In genomic region chr17:65219124-65219523, GRCh38 we compare ENCODE assay signal across 17 cellular contexts.
DNase-seq lines count a peak whose midpoint lies in the region; ATAC-seq and TF ChIP-seq lines count a peak whose summit lies in the region.
"Had no signal": no experiment of that assay in that cellular context is flagged by ENCODE, and none has a peak within 500 bp of the region (broad histone marks: within the 10 kb centered on the region; RNA-seq: fewer than 3 reads in every experiment).

No MANE protein-coding gene starts in this region.

- in situ Hi-C loops in GM13976 (cut with MboI; ENCODE audit: low sequenced_read_pairs, unreplicated experiment): no loop called here

- H3K4me3 ChIP-seq in SK-N-SH (ENCODE audit: low read depth in 2 of 2, low read length in 1 of 2) (no peak overlapping the region), foreskin fibroblast (ENCODE audit: low read depth in 1 of 2, low read length in 2 of 2) (no peak overlapping the region)
- H3K4me3 ChIP-seq: HAP-1, transverse colon had no signal

- TF ChIP-seq CTCF in GM13976 (IDR thresholded peaks at IDR 0.05; ENCODE audit: borderline replicate concordance, control extremely low read depth, extremely low read depth, insufficient read depth, missing control alignments) (peak; percentile 14), SK-N-SH (IDR thresholded peaks at IDR 0.05) (peak; percentile 42), foreskin fibroblast (IDR thresholded peaks at IDR 0.05; ENCODE audit: low read depth, low read length) (peak; percentile 18)

- DNase-seq in DMS 273 (lab: John Stamatoyannopoulos, UW; ENCODE audit: unreplicated experiment) (peak; percentile 20), DMS 273 treated with DMSO at 0.1 percent for 48 hours (lab: John Stamatoyannopoulos, UW) (no peak), GM13976 (ENCODE audit: low spot score) (no peak), SK-N-SH (no peak), foreskin fibroblast (peak in 1 of 2 donors; percentile 22), NCI-H774 (lab: John Stamatoyannopoulos, UW) (no peak)
- DNase-seq: activated CD4-positive, alpha-beta T cell treated with anti-CD3 and anti-CD28 coated beads, Interleukin-2, amount 50 U/mL, for 1 hour; activated effector memory CD4-positive, alpha-beta T cell treated with Interleukin-2 at 50 U/mL for 16 hours; caudate nucleus; NCI-H1417 treated with DMSO at 0.1 percent for 48 hours; posterior cingulate gyrus; stimulated activated CD8-positive, alpha-beta memory T cell treated with anti-CD3 and anti-CD28 coated beads, Interleukin-4, amount 100 ng/mL, for 48 hours; transverse colon had no signal

- H2AFZ ChIP-seq in SK-N-SH (ENCODE audit: low read depth): no peak overlapping the region

- H3K27ac ChIP-seq in SK-N-SH (ENCODE audit: low read depth in 2 of 2, low read length in 1 of 2): no peak overlapping the region
- H3K27ac ChIP-seq: 22Rv1, transverse colon had no signal

- no peak overlapping the region for H3K4me2 ChIP-seq in SK-N-SH

- peaks cover 0 to 3% of the 10 kb centered on the region in 2 experiments; a peak in 1 of 4 replicates for H3K4me1 ChIP-seq in SK-N-SH (ENCODE audit: control insufficient read depth in 1 of 2, insufficient read depth in 2 of 2, low read depth in 1 of 2, low read length in 1 of 2)
- H3K4me1 ChIP-seq: HAP-1, transverse colon had no signal

- H3K9ac ChIP-seq in SK-N-SH: no peak overlapping the region

- POLR2A ChIA-PET in SK-N-SH (lab: Yijun Ruan, JAX): no interaction called here

- H4K20me1 ChIP-seq in SK-N-SH (ENCODE audit: insufficient read depth): no peaks in the 10 kb centered on the region

- H3K79me2 ChIP-seq in SK-N-SH (ENCODE audit: insufficient read depth): no peaks in the 10 kb centered on the region

- CTCF ChIA-PET in SK-N-SH (lab: Yijun Ruan, JAX): interaction anchor here (0.8 to 6.7 kb wide), 8 partner anchors 8 to 68 kb away, joined by 3 to 40 read pairs (median 4); no protein-coding TSS in a partner anchor

- WGBS in SK-N-SH (ENCODE audit: low lambda C conversion rate): 37% methylated on average over 3 of the region's 3 CpGs

- no peaks in the 10 kb centered on the region for H3K9me2 ChIP-seq in SK-N-SH

- no peaks in the 10 kb centered on the region for H3F3A ChIP-seq in SK-N-SH (replicated peaks; ENCODE audit: insufficient read depth)

- H3K9me3 ChIP-seq in SK-N-SH: no peaks in the 10 kb centered on the region
- H3K9me3 ChIP-seq: HAP-1, transverse colon had no signal

- peak; percentile 34; the same call in 1 of the 2 replicates for TF ChIP-seq RAD21 in SK-N-SH (IDR thresholded peaks at IDR 0.05; ENCODE audit: low read length)

- ATAC-seq in HG02623 (IDR thresholded peaks at IDR 0.05; ENCODE audit: unreplicated experiment) (no peak), GM18867 (IDR thresholded peaks at IDR 0.05; ENCODE audit: unreplicated experiment) (no peak)

- H3K36me3 ChIP-seq in SK-N-SH (replicated peaks in 1 of 2; ENCODE audit: control insufficient read depth in 1 of 2, insufficient read depth in 2 of 2, low read length in 1 of 2): no peaks in the 10 kb centered on the region
- H3K36me3 ChIP-seq: HAP-1, transverse colon had no signal

- H3K27me3 ChIP-seq in SK-N-SH (ENCODE audit: insufficient read depth): peaks cover 29% of the 10 kb centered on the region; the same call in 1 of the 2 replicates
- H3K27me3 ChIP-seq: transverse colon had no signal

- TF ChIP-seq EP300 in SK-N-SH (IDR thresholded peaks at IDR 0.05; ENCODE audit: borderline replicate concordance in 1 of 2, low read depth in 1 of 2, low read length in 1 of 2): no peak

TF ChIP-seq in SK-N-SH, 30 proteins besides CTCF, POLR2A, EP300 and RAD21:
- TF ChIP-seq ZBTB33 (IDR thresholded peaks at IDR 0.05; ENCODE audit: borderline replicate concordance, low read depth) (no peak), SIN3A (IDR thresholded peaks at IDR 0.05; ENCODE audit: borderline replicate concordance, low read depth, low read length) (no peak), SMC3 (IDR thresholded peaks at IDR 0.05; ENCODE audit: low read depth, low read length) (peak; percentile 12; the same call in 1 of the 2 replicates), FOSL2 (IDR thresholded peaks at IDR 0.05; ENCODE audit: borderline replicate concordance, low read depth) (no peak), RCOR1 (IDR thresholded peaks at IDR 0.05; ENCODE audit: low read length) (no peak)
